ENCODE assay signal across 8 cellular contexts in genomic region chr16:81625544-81626152, GRCh38.
A peak's percentile ranks its signal among the peaks of the same experiment; 100 is the strongest.
DNase-seq lines count a peak whose midpoint lies in the region; ATAC-seq and TF ChIP-seq lines count a peak whose summit lies in the region.

No MANE protein-coding gene starts in this region.

- no peaks in the 10 kb centered on the region for H3K27me3 ChIP-seq in thyroid gland

- H3K9me3 Mint-ChIP-seq in activated CD4-positive, alpha-beta T cell treated with anti-CD3 and anti-CD28 coated beads, Interleukin-2, amount 10 ng/mL, durations not matched to agents 24 days and 14 days, result no peaks in the 10 kb centered on the region

- DNase-seq in activated CD4-positive, alpha-beta T cell treated with anti-CD3 and anti-CD28 coated beads, Interleukin-2, amount 10 ng/mL, durations not matched to agents 24 days and 14 days, result peak; percentile 78
- no peak for DNase-seq in activated CD4-positive, alpha-beta T cell treated with anti-CD3 and anti-CD28 coated beads for 1 hour
- DNase-seq in iris pigment epithelial cell (ENCODE audit: low read depth) (peak; percentile 20), thyroid gland (peak; percentile 92 to 94), NCI-H2171 treated with DMSO at 0.1 percent for 48 hours (lab: John Stamatoyannopoulos, UW) (no peak), NCI-H2227 treated with DMSO at 0.1 percent for 48 hours (lab: John Stamatoyannopoulos, UW) (no peak)

- H3K9me3 ChIP-seq in thyroid gland, result no peaks in the 10 kb centered on the region

- no peaks in the 10 kb centered on the region for H3K27me3 Mint-ChIP-seq in activated CD4-positive, alpha-beta T cell treated with anti-CD3 and anti-CD28 coated beads, Interleukin-2, amount 10 ng/mL, durations not matched to agents 24 days and 14 days

- H3K4me3 ChIP-seq in thyroid gland (replicated peaks in 1 of 3), result no peak overlapping the region

- H3K36me3 ChIP-seq in thyroid gland, result no peaks in the 10 kb centered on the region

- no peak overlapping the region for H3K4me3 Mint-ChIP-seq in activated CD4-positive, alpha-beta T cell treated with anti-CD3 and anti-CD28 coated beads, Interleukin-2, amount 10 ng/mL, durations not matched to agents 24 days and 14 days

- H3K4me1 ChIP-seq in thyroid gland, result peaks cover 19 to 23% of the 10 kb centered on the region in 2 donors

- ATAC-seq in HG03045 (IDR thresholded peaks at IDR 0.05; ENCODE audit: unreplicated experiment), result no peak

- no peak overlapping the region for H3K27ac Mint-ChIP-seq in activated CD4-positive, alpha-beta T cell treated with anti-CD3 and anti-CD28 coated beads, Interleukin-2, amount 10 ng/mL, durations not matched to agents 24 days and 14 days

- no peak for TF ChIP-seq POLR2A in thyroid gland (IDR thresholded peaks at IDR 0.05)

- H3K27ac ChIP-seq in VCaP, result peak overlapping the region; percentile 27; the same call in 1 of the 2 replicates
- peak overlapping the region; percentile 75 to 87 (median 84) for H3K27ac ChIP-seq in thyroid gland

- peaks cover 35% of the 10 kb centered on the region for H3K4me1 Mint-ChIP-seq in activated CD4-positive, alpha-beta T cell treated with anti-CD3 and anti-CD28 coated beads, Interleukin-2, amount 10 ng/mL, durations not matched to agents 24 days and 14 days

- peaks cover 5% of the 10 kb centered on the region for H3K36me3 Mint-ChIP-seq in activated CD4-positive, alpha-beta T cell treated with anti-CD3 and anti-CD28 coated beads, Interleukin-2, amount 10 ng/mL, durations not matched to agents 24 days and 14 days (ENCODE audit: low read depth)

- WGBS in thyroid gland, 2 donors, result 42 to 53% methylated on average over 5 to 8 of the region's 9 CpGs

- TF ChIP-seq CTCF in VCaP (conservative IDR thresholded peaks at IDR 0.05), result no peak
- TF ChIP-seq CTCF in thyroid gland (IDR thresholded peaks at IDR 0.05), result no peak

- intact Hi-C loops in activated CD4-positive, alpha-beta T cell treated with anti-CD3 and anti-CD28 coated beads, Interleukin-2, amount 10 ng/mL, durations not matched to agents 24 days and 14 days (cut with micrococcal nuclease), result loop anchor here (1.0 kb wide), 1 partner anchor 30 kb away; no protein-coding TSS in a partner anchor
- intact Hi-C loops in thyroid gland (cut with DNase I), result no loop called here

Comparison
In these comparisons a context has a peak if more than half of its experiments do, and no peak if none do; other contexts are left out.
1. DNase-seq: peak in activated CD4-positive, alpha-beta T cell treated with anti-CD3 and anti-CD28 coated beads, Interleukin-2, amount 10 ng/mL, durations not matched to agents 24 days and 14 days (single experiment), iris pigment epithelial cell (single experiment) and thyroid gland (2 of 2); none in activated CD4-positive, alpha-beta T cell treated with anti-CD3 and anti-CD28 coated beads for 1 hour (single experiment), NCI-H2171 treated with DMSO at 0.1 percent for 48 hours (single experiment) and NCI-H2227 treated with DMSO at 0.1 percent for 48 hours (single experiment).